ENCODE assay signal across 1 cellular context in the genomic region with DNA sequence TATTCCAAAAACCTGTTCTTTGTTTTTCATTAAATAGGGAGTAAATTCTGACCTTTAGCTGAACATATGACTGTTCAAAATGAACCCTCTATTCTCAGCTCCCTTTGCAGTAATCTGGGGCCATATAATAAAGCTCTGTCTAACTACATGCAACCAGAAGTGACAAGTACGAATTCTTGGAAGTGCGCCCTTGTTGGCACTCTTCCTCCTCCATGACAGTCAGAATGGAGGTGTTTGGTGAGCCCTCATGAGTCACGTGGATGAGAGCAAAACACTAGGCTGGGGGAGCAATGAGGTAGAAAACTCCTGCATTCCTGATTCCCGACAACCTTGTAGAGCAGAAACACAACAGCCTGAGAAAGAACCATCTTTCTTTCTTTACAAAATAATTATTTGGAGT.
TF ChIP-seq lines count a peak whose summit lies in the region.

No MANE protein-coding gene starts in this region.

TF ChIP-seq in IMR-90, 13 proteins besides CTCF, POLR2A, EP300 and RAD21:
- TF ChIP-seq MXI1 (IDR thresholded peaks at IDR 0.05; ENCODE audit: borderline replicate concordance, low read depth, low read length) (no peak), RCOR1 (IDR thresholded peaks at IDR 0.05; ENCODE audit: insufficient replicate concordance, low read length) (no peak), CHD1 (IDR thresholded peaks at IDR 0.05; ENCODE audit: low read depth, low read length) (no peak), BHLHE40 (IDR thresholded peaks at IDR 0.05; ENCODE audit: low read depth, low read length) (no peak), SMC3 (IDR thresholded peaks at IDR 0.05; ENCODE audit: low read depth, low read length) (no peak), CEBPB (IDR thresholded peaks at IDR 0.05; ENCODE audit: low read depth, low read length) (no peak), FOS (IDR thresholded peaks at IDR 0.05; ENCODE audit: low read depth, low read length) (no peak), MAFK (IDR thresholded peaks at IDR 0.05; ENCODE audit: low read depth, low read length) (no peak), MAZ (IDR thresholded peaks at IDR 0.05; ENCODE audit: borderline replicate concordance, low read depth, low read length) (no peak), RFX5 (IDR thresholded peaks at IDR 0.05; ENCODE audit: low read depth, low read length) (no peak), NFE2L2 (IDR thresholded peaks at IDR 0.05; ENCODE audit: low read depth, low read length) (no peak)
- TF ChIP-seq, protein P1, sequence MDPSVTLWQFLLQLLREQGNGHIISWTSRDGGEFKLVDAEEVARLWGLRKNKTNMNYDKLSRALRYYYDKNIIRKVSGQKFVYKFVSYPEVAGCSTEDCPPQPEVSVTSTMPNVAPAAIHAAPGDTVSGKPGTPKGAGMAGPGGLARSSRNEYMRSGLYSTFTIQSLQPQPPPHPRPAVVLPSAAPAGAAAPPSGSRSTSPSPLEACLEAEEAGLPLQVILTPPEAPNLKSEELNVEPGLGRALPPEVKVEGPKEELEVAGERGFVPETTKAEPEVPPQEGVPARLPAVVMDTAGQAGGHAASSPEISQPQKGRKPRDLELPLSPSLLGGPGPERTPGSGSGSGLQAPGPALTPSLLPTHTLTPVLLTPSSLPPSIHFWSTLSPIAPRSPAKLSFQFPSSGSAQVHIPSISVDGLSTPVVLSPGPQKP (IDR thresholded peaks at IDR 0.05; ENCODE audit: borderline replicate concordance, low read depth, low read length) = no peak
- TF ChIP-seq, protein P2, sequence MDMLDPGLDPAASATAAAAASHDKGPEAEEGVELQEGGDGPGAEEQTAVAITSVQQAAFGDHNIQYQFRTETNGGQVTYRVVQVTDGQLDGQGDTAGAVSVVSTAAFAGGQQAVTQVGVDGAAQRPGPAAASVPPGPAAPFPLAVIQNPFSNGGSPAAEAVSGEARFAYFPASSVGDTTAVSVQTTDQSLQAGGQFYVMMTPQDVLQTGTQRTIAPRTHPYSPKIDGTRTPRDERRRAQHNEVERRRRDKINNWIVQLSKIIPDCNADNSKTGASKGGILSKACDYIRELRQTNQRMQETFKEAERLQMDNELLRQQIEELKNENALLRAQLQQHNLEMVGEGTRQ (IDR thresholded peaks at IDR 0.05; ENCODE audit: low read depth, low read length) = no peak
TF ChIP-seq in IMR-90: peak in this region for 0.
